ENCODE assay signal across 1 cellular context in the genomic region with DNA sequence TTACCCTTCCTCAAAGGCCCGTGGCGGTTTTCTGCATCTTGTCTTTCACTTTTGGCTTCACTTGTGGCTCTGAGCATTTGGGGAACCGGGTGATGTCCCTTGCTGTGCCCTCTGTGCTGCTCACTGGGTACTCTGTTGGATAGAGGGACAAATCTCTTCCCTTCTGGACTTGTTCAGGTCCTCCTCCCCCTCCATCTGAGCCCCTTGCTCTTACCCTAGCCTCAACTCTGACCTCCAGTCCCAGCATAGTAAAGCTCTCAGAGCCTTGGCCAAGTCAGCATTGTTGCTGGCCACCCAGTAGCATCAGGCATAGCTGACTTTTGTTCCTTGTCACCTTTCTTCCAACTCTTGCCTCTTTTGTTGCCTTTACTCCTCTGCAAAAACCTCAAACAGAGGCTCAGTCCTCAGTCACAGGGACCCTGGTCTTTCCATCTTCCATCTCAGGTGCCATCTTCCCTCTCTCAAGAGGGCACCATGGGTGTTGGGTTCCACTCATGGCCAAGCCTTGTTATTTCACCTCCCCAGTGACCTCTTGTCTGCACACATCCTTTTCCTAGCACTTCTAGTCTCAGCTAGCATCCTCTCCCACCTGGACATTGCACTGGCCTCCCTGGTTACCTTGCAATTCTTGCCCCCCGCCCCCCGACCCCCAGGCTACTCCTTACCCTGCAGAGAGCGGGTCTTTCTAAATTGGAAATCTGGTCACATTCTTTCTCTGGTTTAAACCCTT.
TF ChIP-seq lines count a peak whose summit lies in the region.

No MANE protein-coding gene starts in this region.

TF ChIP-seq in endothelial cell of umbilical vein, 7 proteins besides CTCF, POLR2A, EP300 and RAD21:
- no peak for TF ChIP-seq JUN (IDR thresholded peaks at IDR 0.05; ENCODE audit: borderline replicate concordance, insufficient read depth, insufficient read length, low read depth)
- TF ChIP-seq GATA2 (IDR thresholded peaks at IDR 0.05; ENCODE audit: insufficient read depth, insufficient read length, low read depth, low read length), result no peak
- TF ChIP-seq, protein P1, sequence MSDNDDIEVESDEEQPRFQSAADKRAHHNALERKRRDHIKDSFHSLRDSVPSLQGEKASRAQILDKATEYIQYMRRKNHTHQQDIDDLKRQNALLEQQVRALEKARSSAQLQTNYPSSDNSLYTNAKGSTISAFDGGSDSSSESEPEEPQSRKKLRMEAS (IDR thresholded peaks at IDR 0.05; ENCODE audit: insufficient read depth, insufficient read length), result no peak
- no peak for TF ChIP-seq MYC (IDR thresholded peaks at IDR 0.05; ENCODE audit: low read depth, low read length)
- no peak for TF ChIP-seq FOS (IDR thresholded peaks at IDR 0.05; ENCODE audit: borderline replicate concordance, insufficient read depth, low read length)
- no peak for TF ChIP-seq POLR2AphosphoS5 (IDR thresholded peaks at IDR 0.05; ENCODE audit: insufficient read depth, low read depth, low read length)
- no peak for TF ChIP-seq EZH2 (IDR thresholded peaks at IDR 0.05; ENCODE audit: borderline replicate concordance, low read depth, low read length, severe bottlenecking)
